ENCODE assay signal across 1 cellular context in the genomic region with DNA sequence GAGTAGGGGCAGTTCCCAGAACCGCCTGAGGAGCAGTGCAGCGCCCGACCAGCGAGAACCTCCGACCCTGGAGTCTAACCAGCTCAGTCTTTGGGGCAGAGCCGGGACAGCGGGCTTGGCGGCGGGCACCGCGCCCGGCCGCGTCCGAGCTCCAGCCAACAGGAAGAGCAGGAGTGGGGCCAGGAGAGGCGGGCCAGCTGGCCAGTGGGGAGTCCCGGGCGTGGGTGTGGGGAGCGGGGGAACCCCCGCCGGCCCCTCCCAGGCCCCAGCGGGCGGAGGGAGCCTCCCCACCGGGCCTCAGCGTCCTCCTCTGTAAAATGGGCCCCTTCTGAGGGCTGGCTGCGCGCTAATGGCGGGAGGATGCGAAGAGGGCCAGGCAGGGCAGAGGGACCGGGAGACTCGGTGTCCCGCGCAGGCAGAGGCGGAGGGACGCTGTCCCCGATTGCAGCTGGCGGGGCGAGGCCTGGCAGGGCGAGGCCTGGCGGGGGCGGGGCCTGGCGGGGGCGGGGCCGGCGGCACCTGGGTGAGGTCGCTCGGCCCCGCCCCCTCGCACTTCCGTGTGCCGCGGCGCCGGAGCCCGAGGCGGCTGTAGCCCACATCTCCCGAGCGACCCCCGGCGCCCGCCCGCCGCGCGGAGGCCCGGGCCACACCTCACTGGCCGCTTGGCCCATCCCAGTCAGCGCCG.
TF ChIP-seq lines count a peak whose summit lies in the region.

A gene (plus strand): TSS at position 550 of the 685 bp plus-strand sequence. CDS start 17,214 bp downstream, outside the sequence.

TF ChIP-seq in HepG2, 621 proteins besides CTCF, POLR2A, EP300 and RAD21 (continued from another document and continues in another):
- TF ChIP-seq, protein P1, sequence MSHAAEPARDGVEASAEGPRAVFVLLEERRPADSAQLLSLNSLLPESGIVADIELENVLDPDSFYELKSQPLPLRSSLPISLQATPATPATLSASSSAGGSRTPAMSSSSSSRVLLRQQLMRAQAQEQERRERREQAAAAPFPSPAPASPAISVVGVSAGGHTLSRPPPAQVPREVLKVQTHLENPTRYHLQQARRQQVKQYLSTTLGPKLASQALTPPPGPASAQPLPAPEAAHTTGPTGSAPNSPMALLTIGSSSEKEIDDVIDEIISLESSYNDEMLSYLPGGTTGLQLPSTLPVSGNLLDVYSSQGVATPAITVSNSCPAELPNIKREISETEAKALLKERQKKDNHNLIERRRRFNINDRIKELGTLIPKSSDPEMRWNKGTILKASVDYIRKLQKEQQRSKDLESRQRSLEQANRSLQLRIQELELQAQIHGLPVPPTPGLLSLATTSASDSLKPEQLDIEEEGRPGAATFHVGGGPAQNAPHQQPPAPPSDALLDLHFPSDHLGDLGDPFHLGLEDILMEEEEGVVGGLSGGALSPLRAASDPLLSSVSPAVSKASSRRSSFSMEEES (CRISPR knock-in tag; IDR thresholded peaks at IDR 0.05), result 0 out of 2 replicates have a peak, but pooled peaks have one; percentile 19
- TF ChIP-seq, protein P2, sequence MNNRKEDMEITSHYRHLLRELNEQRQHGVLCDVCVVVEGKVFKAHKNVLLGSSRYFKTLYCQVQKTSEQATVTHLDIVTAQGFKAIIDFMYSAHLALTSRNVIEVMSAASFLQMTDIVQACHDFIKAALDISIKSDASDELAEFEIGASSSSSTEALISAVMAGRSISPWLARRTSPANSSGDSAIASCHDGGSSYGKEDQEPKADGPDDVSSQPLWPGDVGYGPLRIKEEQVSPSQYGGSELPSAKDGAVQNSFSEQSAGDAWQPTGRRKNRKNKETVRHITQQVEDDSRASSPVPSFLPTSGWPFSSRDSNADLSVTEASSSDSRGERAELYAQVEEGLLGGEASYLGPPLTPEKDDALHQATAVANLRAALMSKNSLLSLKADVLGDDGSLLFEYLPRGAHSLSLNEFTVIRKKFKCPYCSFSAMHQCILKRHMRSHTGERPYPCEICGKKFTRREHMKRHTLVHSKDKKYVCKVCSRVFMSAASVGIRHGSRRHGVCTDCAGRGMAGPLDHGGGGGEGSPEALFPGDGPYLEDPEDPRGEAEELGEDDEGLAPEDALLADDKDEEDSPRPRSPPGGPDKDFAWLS (CRISPR knock-in tag; IDR thresholded peaks at IDR 0.05; ENCODE audit: borderline replicate concordance), result 0 out of 2 replicates have a peak, but pooled peaks have one; percentile 69
- TF ChIP-seq, protein P3, sequence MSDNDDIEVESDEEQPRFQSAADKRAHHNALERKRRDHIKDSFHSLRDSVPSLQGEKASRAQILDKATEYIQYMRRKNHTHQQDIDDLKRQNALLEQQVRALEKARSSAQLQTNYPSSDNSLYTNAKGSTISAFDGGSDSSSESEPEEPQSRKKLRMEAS (IDR thresholded peaks at IDR 0.05), result peak; percentile 25; the same call in 1 of the 2 replicates
- peak; percentile 76; the same call in 1 of the 2 replicates for TF ChIP-seq AHR (CRISPR knock-in tag; IDR thresholded peaks at IDR 0.05)
- peak; percentile 68 for TF ChIP-seq POLR2G (IDR thresholded peaks at IDR 0.05; ENCODE audit: low read depth, low read length)
- peak; percentile 54; the same call in 1 of the 2 replicates for TF ChIP-seq ZNF205 (CRISPR knock-in tag; IDR thresholded peaks at IDR 0.05)
- 0 out of 2 replicates have a peak, but pooled peaks have one; percentile 44 for TF ChIP-seq TSC22D2 (CRISPR knock-in tag; IDR thresholded peaks at IDR 0.05; ENCODE audit: borderline replicate concordance)
- no peak for TF ChIP-seq SUZ12 (IDR thresholded peaks at IDR 0.05; ENCODE audit: low read depth, low read length)
- peak; percentile 68 for TF ChIP-seq SAP130 (CRISPR knock-in tag; IDR thresholded peaks at IDR 0.05; ENCODE audit: low read depth)
- 0 out of 2 replicates have a peak, but pooled peaks have one; percentile 35 for TF ChIP-seq ZNF746 (CRISPR knock-in tag; IDR thresholded peaks at IDR 0.05)
- TF ChIP-seq, protein P4, sequence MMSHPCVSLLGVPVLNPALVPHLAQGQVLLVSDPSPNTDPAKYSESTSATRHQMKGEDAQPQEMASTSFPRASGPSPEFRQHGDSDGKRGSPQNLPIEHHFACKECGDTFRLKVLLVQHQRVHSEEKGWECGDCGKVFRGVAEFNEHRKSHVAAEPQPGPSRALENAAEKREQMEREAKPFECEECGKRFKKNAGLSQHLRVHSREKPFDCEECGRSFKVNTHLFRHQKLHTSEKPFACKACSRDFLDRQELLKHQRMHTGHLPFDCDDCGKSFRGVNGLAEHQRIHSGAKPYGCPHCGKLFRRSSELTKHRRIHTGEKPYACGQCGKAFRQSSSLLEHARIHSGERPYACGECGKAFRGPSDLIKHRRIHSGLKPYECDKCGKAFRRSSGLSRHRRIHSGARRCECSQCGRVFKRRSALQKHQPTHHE (CRISPR knock-in tag; IDR thresholded peaks at IDR 0.05; ENCODE audit: borderline replicate concordance), result 0 out of 2 replicates have a peak, but pooled peaks have one; percentile 26
- no peak for TF ChIP-seq BRCA1 (CRISPR knock-in tag; IDR thresholded peaks at IDR 0.05)
- no peak for TF ChIP-seq HMG20B (CRISPR knock-in tag; conservative IDR thresholded peaks at IDR 0.05)
- TF ChIP-seq HNF4G (IDR thresholded peaks at IDR 0.05; ENCODE audit: borderline replicate concordance, low read depth, low read length), result peak; percentile 17; the same call in 1 of the 2 replicates
- TF ChIP-seq HNF4G (CRISPR knock-in tag; IDR thresholded peaks at IDR 0.05; ENCODE audit: borderline replicate concordance, low read depth), result no peak
- TF ChIP-seq KAT8 (CRISPR knock-in tag; IDR thresholded peaks at IDR 0.05), result peak; percentile 36; the same call in 1 of the 2 replicates
- TF ChIP-seq SRY (CRISPR knock-in tag; IDR thresholded peaks at IDR 0.05), result peak; percentile 62; the same call in 1 of the 2 replicates
- 0 out of 2 replicates have a peak, but pooled peaks have one; percentile 32 for TF ChIP-seq MYC (CRISPR knock-in tag; IDR thresholded peaks at IDR 0.05; ENCODE audit: borderline replicate concordance)
- TF ChIP-seq FOSL2 (CRISPR knock-in tag; IDR thresholded peaks at IDR 0.05), result peak; percentile 16; the same call in 1 of the 2 replicates
- TF ChIP-seq, protein P5, sequence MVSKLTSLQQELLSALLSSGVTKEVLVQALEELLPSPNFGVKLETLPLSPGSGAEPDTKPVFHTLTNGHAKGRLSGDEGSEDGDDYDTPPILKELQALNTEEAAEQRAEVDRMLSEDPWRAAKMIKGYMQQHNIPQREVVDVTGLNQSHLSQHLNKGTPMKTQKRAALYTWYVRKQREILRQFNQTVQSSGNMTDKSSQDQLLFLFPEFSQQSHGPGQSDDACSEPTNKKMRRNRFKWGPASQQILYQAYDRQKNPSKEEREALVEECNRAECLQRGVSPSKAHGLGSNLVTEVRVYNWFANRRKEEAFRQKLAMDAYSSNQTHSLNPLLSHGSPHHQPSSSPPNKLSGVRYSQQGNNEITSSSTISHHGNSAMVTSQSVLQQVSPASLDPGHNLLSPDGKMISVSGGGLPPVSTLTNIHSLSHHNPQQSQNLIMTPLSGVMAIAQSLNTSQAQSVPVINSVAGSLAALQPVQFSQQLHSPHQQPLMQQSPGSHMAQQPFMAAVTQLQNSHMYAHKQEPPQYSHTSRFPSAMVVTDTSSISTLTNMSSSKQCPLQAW (CRISPR knock-in tag; IDR thresholded peaks at IDR 0.05), result 0 out of 2 replicates have a peak, but pooled peaks have one; percentile 11
- TF ChIP-seq NR3C1 (CRISPR knock-in tag; IDR thresholded peaks at IDR 0.05), result no peak
- no peak for TF ChIP-seq ZNF670 (CRISPR knock-in tag; IDR thresholded peaks at IDR 0.05; ENCODE audit: borderline replicate concordance)
- peak; percentile 57; the same call in 1 of the 2 replicates for TF ChIP-seq ZNF563 (CRISPR knock-in tag; IDR thresholded peaks at IDR 0.05)
- TF ChIP-seq CHD2 (IDR thresholded peaks at IDR 0.05; ENCODE audit: low read depth, low read length), result 0 out of 2 replicates have a peak, but pooled peaks have one; percentile 10
- TF ChIP-seq, protein P6, sequence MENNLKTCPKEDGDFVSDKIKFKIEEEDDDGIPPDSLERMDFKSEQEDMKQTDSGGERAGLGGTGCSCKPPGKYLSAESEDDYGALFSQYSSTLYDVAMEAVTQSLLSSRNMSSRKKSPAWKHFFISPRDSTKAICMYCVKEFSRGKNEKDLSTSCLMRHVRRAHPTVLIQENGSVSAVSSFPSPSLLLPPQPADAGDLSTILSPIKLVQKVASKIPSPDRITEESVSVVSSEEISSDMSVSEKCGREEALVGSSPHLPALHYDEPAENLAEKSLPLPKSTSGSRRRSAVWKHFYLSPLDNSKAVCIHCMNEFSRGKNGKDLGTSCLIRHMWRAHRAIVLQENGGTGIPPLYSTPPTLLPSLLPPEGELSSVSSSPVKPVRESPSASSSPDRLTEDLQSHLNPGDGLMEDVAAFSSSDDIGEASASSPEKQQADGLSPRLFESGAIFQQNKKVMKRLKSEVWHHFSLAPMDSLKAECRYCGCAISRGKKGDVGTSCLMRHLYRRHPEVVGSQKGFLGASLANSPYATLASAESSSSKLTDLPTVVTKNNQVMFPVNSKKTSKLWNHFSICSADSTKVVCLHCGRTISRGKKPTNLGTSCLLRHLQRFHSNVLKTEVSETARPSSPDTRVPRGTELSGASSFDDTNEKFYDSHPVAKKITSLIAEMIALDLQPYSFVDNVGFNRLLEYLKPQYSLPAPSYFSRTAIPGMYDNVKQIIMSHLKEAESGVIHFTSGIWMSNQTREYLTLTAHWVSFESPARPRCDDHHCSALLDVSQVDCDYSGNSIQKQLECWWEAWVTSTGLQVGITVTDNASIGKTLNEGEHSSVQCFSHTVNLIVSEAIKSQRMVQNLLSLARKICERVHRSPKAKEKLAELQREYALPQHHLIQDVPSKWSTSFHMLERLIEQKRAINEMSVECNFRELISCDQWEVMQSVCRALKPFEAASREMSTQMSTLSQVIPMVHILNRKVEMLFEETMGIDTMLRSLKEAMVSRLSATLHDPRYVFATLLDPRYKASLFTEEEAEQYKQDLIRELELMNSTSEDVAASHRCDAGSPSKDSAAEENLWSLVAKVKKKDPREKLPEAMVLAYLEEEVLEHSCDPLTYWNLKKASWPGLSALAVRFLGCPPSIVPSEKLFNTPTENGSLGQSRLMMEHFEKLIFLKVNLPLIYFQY (CRISPR knock-in tag; IDR thresholded peaks at IDR 0.05; ENCODE audit: borderline replicate concordance), result peak; percentile 16; the same call in 1 of the 2 replicates
- TF ChIP-seq MTF2 (CRISPR knock-in tag; IDR thresholded peaks at IDR 0.05; ENCODE audit: borderline replicate concordance), result 0 out of 2 replicates have a peak, but pooled peaks have one; percentile 20
- peak; percentile 13; the same call in 1 of the 2 replicates for TF ChIP-seq BCL6 (CRISPR knock-in tag; IDR thresholded peaks at IDR 0.05)
- TF ChIP-seq FOXO1 (CRISPR knock-in tag; IDR thresholded peaks at IDR 0.05), result no peak; the same call in 1 of the 2 replicates
- TF ChIP-seq, protein P7, sequence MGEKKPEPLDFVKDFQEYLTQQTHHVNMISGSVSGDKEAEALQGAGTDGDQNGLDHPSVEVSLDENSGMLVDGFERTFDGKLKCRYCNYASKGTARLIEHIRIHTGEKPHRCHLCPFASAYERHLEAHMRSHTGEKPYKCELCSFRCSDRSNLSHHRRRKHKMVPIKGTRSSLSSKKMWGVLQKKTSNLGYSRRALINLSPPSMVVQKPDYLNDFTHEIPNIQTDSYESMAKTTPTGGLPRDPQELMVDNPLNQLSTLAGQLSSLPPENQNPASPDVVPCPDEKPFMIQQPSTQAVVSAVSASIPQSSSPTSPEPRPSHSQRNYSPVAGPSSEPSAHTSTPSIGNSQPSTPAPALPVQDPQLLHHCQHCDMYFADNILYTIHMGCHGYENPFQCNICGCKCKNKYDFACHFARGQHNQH (CRISPR knock-in tag; IDR thresholded peaks at IDR 0.05), result no peak; the same call in 1 of the 2 replicates
- no peak for TF ChIP-seq RAD51 (IDR thresholded peaks at IDR 0.05; ENCODE audit: borderline replicate concordance)
- TF ChIP-seq DMAP1 (CRISPR knock-in tag; IDR thresholded peaks at IDR 0.05), result peak; percentile 21; the same call in 1 of the 2 replicates
- no peak for TF ChIP-seq ZNF460 (CRISPR knock-in tag; IDR thresholded peaks at IDR 0.05; ENCODE audit: borderline replicate concordance)
- TF ChIP-seq MEIS2 (CRISPR knock-in tag; IDR thresholded peaks at IDR 0.05), result peak; percentile 32; the same call in 1 of the 2 replicates
- TF ChIP-seq CCAR2 (optimal IDR thresholded peaks at IDR 0.05; ENCODE audit: low read depth, low read length), result no peak
- TF ChIP-seq NFKB2 (CRISPR knock-in tag; IDR thresholded peaks at IDR 0.05; ENCODE audit: borderline replicate concordance), result peak; percentile 55; the same call in 1 of the 2 replicates
- peak; percentile 23 for TF ChIP-seq ZNF883 (CRISPR knock-in tag; IDR thresholded peaks at IDR 0.05; ENCODE audit: not compliant biosample characterization)
- TF ChIP-seq HOXA5 (CRISPR knock-in tag; IDR thresholded peaks at IDR 0.05), result 0 out of 2 replicates have a peak, but pooled peaks have one; percentile 29
- TF ChIP-seq KDM2A (CRISPR knock-in tag; IDR thresholded peaks at IDR 0.05; ENCODE audit: borderline replicate concordance, low read depth), result peak; percentile 41; the same call in 1 of the 2 replicates
- no peak for TF ChIP-seq ZC3H13 (CRISPR knock-in tag; IDR thresholded peaks at IDR 0.05)
- TF ChIP-seq, protein P8, sequence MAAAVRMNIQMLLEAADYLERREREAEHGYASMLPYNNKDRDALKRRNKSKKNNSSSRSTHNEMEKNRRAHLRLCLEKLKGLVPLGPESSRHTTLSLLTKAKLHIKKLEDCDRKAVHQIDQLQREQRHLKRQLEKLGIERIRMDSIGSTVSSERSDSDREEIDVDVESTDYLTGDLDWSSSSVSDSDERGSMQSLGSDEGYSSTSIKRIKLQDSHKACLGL (CRISPR knock-in tag; IDR thresholded peaks at IDR 0.05), result peak; percentile 71; the same call in 1 of the 2 replicates
- peak; percentile 44; the same call in 1 of the 2 replicates for TF ChIP-seq RXRA (CRISPR knock-in tag; IDR thresholded peaks at IDR 0.05)
- TF ChIP-seq NKX3-1 (CRISPR knock-in tag; IDR thresholded peaks at IDR 0.05), result no peak
- TF ChIP-seq KDM1A (CRISPR knock-in tag; IDR thresholded peaks at IDR 0.05), result 0 out of 2 replicates have a peak, but pooled peaks have one; percentile 19
- TF ChIP-seq ZNF12 (CRISPR knock-in tag; IDR thresholded peaks at IDR 0.05), result no peak
- peak; percentile 55; the same call in 1 of the 2 replicates for TF ChIP-seq ZFY (CRISPR knock-in tag; IDR thresholded peaks at IDR 0.05)
- TF ChIP-seq ZNF232 (CRISPR knock-in tag; IDR thresholded peaks at IDR 0.05; ENCODE audit: borderline replicate concordance), result no peak
- TF ChIP-seq, protein P9, sequence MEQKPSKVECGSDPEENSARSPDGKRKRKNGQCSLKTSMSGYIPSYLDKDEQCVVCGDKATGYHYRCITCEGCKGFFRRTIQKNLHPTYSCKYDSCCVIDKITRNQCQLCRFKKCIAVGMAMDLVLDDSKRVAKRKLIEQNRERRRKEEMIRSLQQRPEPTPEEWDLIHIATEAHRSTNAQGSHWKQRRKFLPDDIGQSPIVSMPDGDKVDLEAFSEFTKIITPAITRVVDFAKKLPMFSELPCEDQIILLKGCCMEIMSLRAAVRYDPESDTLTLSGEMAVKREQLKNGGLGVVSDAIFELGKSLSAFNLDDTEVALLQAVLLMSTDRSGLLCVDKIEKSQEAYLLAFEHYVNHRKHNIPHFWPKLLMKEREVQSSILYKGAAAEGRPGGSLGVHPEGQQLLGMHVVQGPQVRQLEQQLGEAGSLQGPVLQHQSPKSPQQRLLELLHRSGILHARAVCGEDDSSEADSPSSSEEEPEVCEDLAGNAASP (CRISPR knock-in tag; IDR thresholded peaks at IDR 0.05; ENCODE audit: borderline replicate concordance), result 0 out of 2 replicates have a peak, but pooled peaks have one; percentile 22
- no peak for TF ChIP-seq NR2F6 (IDR thresholded peaks at IDR 0.05)
- TF ChIP-seq NR2F6 (CRISPR knock-in tag; IDR thresholded peaks at IDR 0.05), result peak; percentile 37; the same call in 1 of the 2 replicates
